ENCODE assay signal across 1 cellular context in genomic region chr7:142611566-142612250, GRCh38.
TF ChIP-seq lines count a peak whose summit lies in the region.

No MANE protein-coding gene starts in this region.

TF ChIP-seq in IMR-90, 13 proteins besides CTCF, POLR2A, EP300 and RAD21 (continued from another document):
- TF ChIP-seq ELK1 (IDR thresholded peaks at IDR 0.05; ENCODE audit: borderline replicate concordance, low read depth, low read length) (no peak), MAFK (IDR thresholded peaks at IDR 0.05; ENCODE audit: low read depth, low read length) (no peak), NFE2L2 (IDR thresholded peaks at IDR 0.05; ENCODE audit: low read depth, low read length) (no peak)
- TF ChIP-seq, protein P1, sequence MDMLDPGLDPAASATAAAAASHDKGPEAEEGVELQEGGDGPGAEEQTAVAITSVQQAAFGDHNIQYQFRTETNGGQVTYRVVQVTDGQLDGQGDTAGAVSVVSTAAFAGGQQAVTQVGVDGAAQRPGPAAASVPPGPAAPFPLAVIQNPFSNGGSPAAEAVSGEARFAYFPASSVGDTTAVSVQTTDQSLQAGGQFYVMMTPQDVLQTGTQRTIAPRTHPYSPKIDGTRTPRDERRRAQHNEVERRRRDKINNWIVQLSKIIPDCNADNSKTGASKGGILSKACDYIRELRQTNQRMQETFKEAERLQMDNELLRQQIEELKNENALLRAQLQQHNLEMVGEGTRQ (IDR thresholded peaks at IDR 0.05; ENCODE audit: low read depth, low read length) = no peak
